In genomic region chr13:105196052-105196451, GRCh38 we compare ENCODE assay signal across 12 cellular contexts.
A peak's percentile ranks its signal among the peaks of the same experiment; 100 is the strongest.
DNase-seq lines count a peak whose midpoint lies in the region; ATAC-seq, FAIRE-seq and TF ChIP-seq lines count a peak whose summit lies in the region.
"Had no signal": no experiment of that assay in that cellular context is flagged by ENCODE, and none has a peak within 500 bp of the region (broad histone marks: within the 10 kb centered on the region; RNA-seq: fewer than 3 reads in every experiment).

No MANE protein-coding gene starts in this region.

- no peak overlapping the region for H2AFZ ChIP-seq in HepG2 (ENCODE audit: low read length)

- no peak for TF ChIP-seq POLR2A in HepG2 (IDR thresholded peaks at IDR 0.05; ENCODE audit: insufficient read depth in 1 of 2, low read depth in 2 of 2, low read length in 2 of 2)

- no peak overlapping the region for H3K4me2 ChIP-seq in HepG2 (ENCODE audit: low read depth, low read length)

- H3K4me1 ChIP-seq in HepG2 (ENCODE audit: insufficient read depth, low read length) = no peaks in the 10 kb centered on the region

- no peak overlapping the region for H3K9ac ChIP-seq in HepG2 (ENCODE audit: insufficient read depth, low read depth, low read length)

- H3K4me3 ChIP-seq in HepG2 (replicated peaks in 1 of 3; ENCODE audit: insufficient read depth in 1 of 3, low read depth in 2 of 3, low read length in 3 of 3) = no peak overlapping the region

- H3K27me3 ChIP-seq in HepG2 (ENCODE audit: control insufficient read depth in 1 of 2, insufficient read depth in 2 of 2, low read length in 2 of 2) = no peaks in the 10 kb centered on the region

- POLR2A ChIA-PET in HepG2 (lab: Yijun Ruan, JAX) = no interaction called here

- peaks cover 16% of the 10 kb centered on the region for H3K9me3 ChIP-seq in HepG2 (ENCODE audit: low read length)

- CTCF ChIA-PET in HepG2 (lab: Yijun Ruan, JAX; ENCODE audit: low intra/inter-chr PET ratio, low total read pairs) = no interaction called here

- no peak overlapping the region for H3K27ac ChIP-seq in HepG2 (ENCODE audit: extremely low read length, insufficient read depth, low read length)
- H3K27ac ChIP-seq: 22Rv1 had no signal

- TF ChIP-seq EP300 in HepG2 (IDR thresholded peaks at IDR 0.05; ENCODE audit: low read depth in 2 of 2, low read length in 2 of 2) = no peak
- TF ChIP-seq EP300 in HepG2 (CRISPR knock-in tag; IDR thresholded peaks at IDR 0.05; ENCODE audit: borderline replicate concordance) = no peak

- H4K20me1 ChIP-seq in HepG2 (ENCODE audit: insufficient read depth, low read length) = no peaks in the 10 kb centered on the region

- no peak for FAIRE-seq in HepG2 (lab: Jason Lieb, UNC)

- in situ Hi-C loops in HepG2 (cut with HindIII; ENCODE audit: extremely low pct_ligation_motif_present, low pct_unique_long_range_greater_than_20kb) = no loop called here

- no peak for ATAC-seq in GM21723 (IDR thresholded peaks at IDR 0.05; ENCODE audit: unreplicated experiment)
- no peak for ATAC-seq in HepG2
- no peak for ATAC-seq in GM18909 (IDR thresholded peaks at IDR 0.05; ENCODE audit: poor library complexity, unreplicated experiment)

- H3K79me2 ChIP-seq in HepG2 (ENCODE audit: insufficient read depth, low read length) = no peaks in the 10 kb centered on the region

- H3K36me3 ChIP-seq in HepG2 (replicated peaks in 1 of 2; ENCODE audit: control insufficient read depth in 1 of 2, insufficient read depth in 2 of 2, low read length in 2 of 2) = no peaks in the 10 kb centered on the region

- no peak for TF ChIP-seq RAD21 in HepG2 (CRISPR knock-in tag; IDR thresholded peaks at IDR 0.05)

- intact Hi-C loops in HepG2 (cut with micrococcal nuclease; ENCODE audit: unreplicated experiment) = no loop called here

- 21% methylated on average over 5 of the region's 5 CpGs for WGBS in HepG2 (ENCODE audit: low lambda C conversion rate)

- TF ChIP-seq CTCF in HepG2 (CRISPR knock-in tag; IDR thresholded peaks at IDR 0.05) = no peak

- peak; percentile 1 for DNase-seq in DMS53 (lab: John Stamatoyannopoulos, UW)
- DNase-seq in DMS53 treated with DMSO at 0.1 percent for 48 hours (lab: John Stamatoyannopoulos, UW; ENCODE audit: unreplicated experiment) = no peak
- DNase-seq in RPMI7951 (ENCODE audit: low read depth) = peak; percentile 28
- peak; percentile 49 for DNase-seq in fibroblast of peridontal ligament (ENCODE audit: extremely low read depth)
- peak; percentile 69 for DNase-seq in pulmonary artery endothelial cell (ENCODE audit: low read depth, low spot score)
- DNase-seq in HepG2 (ENCODE audit: low spot score) = no peak
- DNase-seq: activated naive CD8-positive, alpha-beta T cell treated with anti-CD3 and anti-CD28 coated beads, Interleukin-2, amount 10 ng/mL, durations not matched to agents 7 days and 5 days; stimulated activated CD8-positive, alpha-beta memory T cell treated with anti-CD3 and anti-CD28 coated beads, Interleukin-4, amount 100 ng/mL, for 48 hours; T-helper 9 cell had no signal

- no TSS peak for BruUV-seq in HepG2 (replicated peaks; lab: Mats Ljungman, UMichigan)

TF ChIP-seq in HepG2, 621 proteins besides CTCF, POLR2A, EP300 and RAD21:
- no peak for TF ChIP-seq PPARG (CRISPR knock-in tag; conservative IDR thresholded peaks at IDR 0.05)
- no peak for TF ChIP-seq ZNF251 (CRISPR knock-in tag; IDR thresholded peaks at IDR 0.05)

Comparison
In these comparisons a context has a peak if more than half of its experiments do, and no peak if none do; other contexts are left out.
1. DNase-seq: peak in DMS53 (single experiment), RPMI7951 (single experiment), fibroblast of peridontal ligament (single experiment) and pulmonary artery endothelial cell (single experiment); none in DMS53 treated with DMSO at 0.1 percent for 48 hours (single experiment) and HepG2 (single experiment).